Comparison of ENCODE assay signal across 18 cellular contexts in the genomic region with DNA sequence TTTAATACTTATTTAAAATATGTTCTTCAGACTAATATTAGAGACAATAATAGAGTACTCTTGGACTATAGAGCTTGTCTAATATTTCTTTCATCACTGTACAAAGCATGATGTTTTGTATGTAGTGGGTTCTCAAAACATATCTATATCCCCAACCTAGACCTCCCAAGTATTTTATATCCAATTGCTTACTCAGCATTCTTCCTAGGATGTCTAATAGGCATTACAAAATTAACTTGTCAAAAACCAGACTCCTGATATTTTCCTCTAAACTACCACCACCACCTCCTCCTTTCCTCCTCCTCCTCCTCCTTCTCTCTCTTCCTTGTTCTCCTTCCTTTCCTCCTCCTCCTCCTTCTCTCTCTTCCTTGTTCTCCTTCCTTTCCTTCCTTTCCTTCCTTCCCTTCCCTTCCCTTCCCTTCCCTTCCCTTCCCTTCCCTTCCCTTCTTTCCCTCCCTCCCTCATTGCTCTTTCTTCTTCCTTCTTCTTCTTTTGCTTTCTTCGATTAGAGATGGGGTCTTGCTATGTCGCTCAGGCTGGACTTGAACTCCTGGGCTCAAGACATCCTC. TPM values are rescaled to one million over a fixed set of nuclear protein-coding genes. Genes with fewer than 3 reads are reported as not detected.
DNase-seq lines count a peak whose midpoint lies in the region; ATAC-seq, FAIRE-seq and TF ChIP-seq lines count a peak whose summit lies in the region.
"Had no signal": no experiment of that assay in that cellular context is flagged by ENCODE, and none has a peak within 500 bp of the region (broad histone marks: within the 10 kb centered on the region; RNA-seq: fewer than 3 reads in every experiment).

No MANE protein-coding gene starts in this region.

- H3K9me1 ChIP-seq in IMR-90 (ENCODE audit: insufficient read depth, low read length) (no peaks in the 10 kb centered on the region; the same call in 1 of the 2 replicates), K562 (ENCODE audit: control insufficient read depth, insufficient read depth, low read length) (no peaks in the 10 kb centered on the region)

- BruUV-seq in MCF 10A (replicated peaks; lab: Mats Ljungman, UMichigan) (no TSS peak), IMR-90 (replicated peaks; lab: Mats Ljungman, UMichigan) (no TSS peak), K562 (replicated peaks; lab: Mats Ljungman, UMichigan) (no TSS peak)

- no peak overlapping the region for H2BK20ac ChIP-seq in IMR-90 (ENCODE audit: low read depth, low read length)

- H4K5ac ChIP-seq in IMR-90 (ENCODE audit: low read depth, low read length), result no peak overlapping the region

- H3K9me3 ChIP-seq in breast epithelium (no peaks in the 10 kb centered on the region), IMR-90 (ENCODE audit: control insufficient read depth, insufficient read depth, low read length) (no peaks in the 10 kb centered on the region), K562 (replicated peaks; ENCODE audit: control insufficient read depth, insufficient read depth, low read depth, low read length) (no peaks in the 10 kb centered on the region)

- H3K27me3 ChIP-seq in breast epithelium (no peaks in the 10 kb centered on the region), IMR-90 (ENCODE audit: control insufficient read depth, insufficient read depth, low read length) (no peaks in the 10 kb centered on the region; the same call in 1 of the 2 replicates), K562 (ENCODE audit: control insufficient read depth in 2 of 2, insufficient read depth in 2 of 2, low read length in 2 of 2) (no peaks in the 10 kb centered on the region)

- H3K79me2 ChIP-seq in K562 (ENCODE audit: control insufficient read depth, insufficient read depth, low read length), result no peaks in the 10 kb centered on the region

- no peak overlapping the region for H2AK9ac ChIP-seq in IMR-90 (replicated peaks; ENCODE audit: low read depth, low read length, poor library complexity)

- no peak overlapping the region for H2BK120ac ChIP-seq in IMR-90 (ENCODE audit: low read depth, low read length)

- H3K27ac Mint-ChIP-seq in MCF 10A (ENCODE audit: low read depth, unreplicated experiment) (peak overlapping the region; percentile 90), type B pancreatic cell (no peak overlapping the region)
- H3K27ac Mint-ChIP-seq: B cell; CD4-positive, alpha-beta T cell had no signal

- no peak for TF ChIP-seq CTCF in MCF 10A (IDR thresholded peaks at IDR 0.05; ENCODE audit: unreplicated experiment)
- no peak for TF ChIP-seq CTCF in breast epithelium (IDR thresholded peaks at IDR 0.05)
- TF ChIP-seq CTCF in IMR-90 (conservative IDR thresholded peaks at IDR 0.05; ENCODE audit: low read depth, low read length), result no peak
- TF ChIP-seq CTCF in K562 (IDR thresholded peaks at IDR 0.05 in 2 of 3, conservative IDR thresholded peaks at IDR 0.05 in 1 of 3; ENCODE audit: insufficient read depth in 2 of 3, low read depth in 1 of 3, low read length in 3 of 3), result no peak
- no peak for TF ChIP-seq CTCF in type B pancreatic cell (conservative IDR thresholded peaks at IDR 0.05)

- H4K8ac ChIP-seq in IMR-90 (ENCODE audit: low read depth in 2 of 2, low read length in 2 of 2), result no peak overlapping the region

- TF ChIP-seq POLR2A in breast epithelium (IDR thresholded peaks at IDR 0.05) (no peak), IMR-90 (IDR thresholded peaks at IDR 0.05; ENCODE audit: low read depth, low read length) (no peak), K562 (conservative IDR thresholded peaks at IDR 0.05) (no peak)

- H3K27me3 Mint-ChIP-seq in MCF 10A (ENCODE audit: insufficient read depth, unreplicated experiment), result no peaks in the 10 kb centered on the region
- H3K27me3 Mint-ChIP-seq in type B pancreatic cell, result peaks cover 17% of the 10 kb centered on the region
- H3K27me3 Mint-ChIP-seq: CD4-positive, alpha-beta T cell had no signal

- no peak overlapping the region for H3K23ac ChIP-seq in IMR-90 (ENCODE audit: low read depth, low read length)

- H2BK5ac ChIP-seq in IMR-90 (ENCODE audit: low read depth, low read length, poor library complexity, severe bottlenecking), result no peak overlapping the region

- no peak for ATAC-seq in IMR-90 (ENCODE audit: low read depth)
- ATAC-seq in K562, result no peak
- ATAC-seq: HCT116 had no signal

- H3K14ac ChIP-seq in IMR-90 (replicated peaks; ENCODE audit: low read depth, low read length), result no peak overlapping the region

- TF ChIP-seq RAD21 in IMR-90 (IDR thresholded peaks at IDR 0.05; ENCODE audit: low read length) (no peak), K562 (CRISPR knock-in tag; conservative IDR thresholded peaks at IDR 0.05 in 1 of 2, IDR thresholded peaks at IDR 0.05 in 1 of 2) (no peak)

- intact Hi-C loops in MCF 10A (cut with micrococcal nuclease) (no loop called here), breast epithelium (cut with DNase I; ENCODE audit: low total_unique reads) (no loop called here), IMR-90 (cut with micrococcal nuclease) (no loop called here), K562 (cut with micrococcal nuclease) (no loop called here), posterior vena cava (cut with DNase I) (no loop called here)

- H3K36me3 Mint-ChIP-seq in MCF 10A (ENCODE audit: insufficient read depth, unreplicated experiment) (no peaks in the 10 kb centered on the region), type B pancreatic cell (no peaks in the 10 kb centered on the region)

- TF ChIP-seq EP300 in K562 (IDR thresholded peaks at IDR 0.05; ENCODE audit: low read length), result no peak

- H3K27ac ChIP-seq in breast epithelium (no peak overlapping the region), IMR-90 (ENCODE audit: insufficient read depth, low read length) (no peak overlapping the region), K562 (ENCODE audit: extremely low read depth, low read depth, low read length) (no peak overlapping the region)
- H3K27ac ChIP-seq: 22Rv1 had no signal

- no peaks in the 10 kb centered on the region for H4K20me1 ChIP-seq in IMR-90 (ENCODE audit: insufficient read depth, low read length)
- H4K20me1 ChIP-seq in K562 (replicated peaks; ENCODE audit: control insufficient read depth, insufficient read depth, low read length), result no peaks in the 10 kb centered on the region

- H3K9ac ChIP-seq in IMR-90 (ENCODE audit: low read depth, low read length) (no peak overlapping the region), K562 (ENCODE audit: insufficient read depth in 1 of 2, low read depth in 2 of 2, low read length in 2 of 2) (no peak overlapping the region)

- dilution Hi-C loops in IMR-90 (cut with HindIII; ENCODE audit: low sequenced_read_pairs, unreplicated experiment), result no loop called here

- H3K4ac ChIP-seq in IMR-90 (ENCODE audit: low read depth, low read length), result no peak overlapping the region

- in situ Hi-C loops in IMR-90 (cut with MboI; ENCODE audit: low sequenced_read_pairs) (no loop called here), K562 (cut with MboI) (no loop called here)

- H3K4me3 Mint-ChIP-seq in MCF 10A (ENCODE audit: unreplicated experiment) (peak overlapping the region; percentile 10), type B pancreatic cell (no peak overlapping the region)
- H3K4me3 Mint-ChIP-seq: B cell; CD4-positive, alpha-beta T cell had no signal

- no peak for DNase-seq in MCF 10A (ENCODE audit: unreplicated experiment)
- no peak for DNase-seq in breast epithelium (ENCODE audit: low spot score in 2 of 2)
- no peak for DNase-seq in IMR-90
- DNase-seq in K562 (ENCODE audit: extremely low read depth in 1 of 4, low spot score in 3 of 4), result no peak
- no peak for DNase-seq in posterior vena cava (ENCODE audit: low spot score)
- DNase-seq in amniotic stem cell (lab: John Stamatoyannopoulos, UW), result no peak
- no peak for DNase-seq in stimulated activated CD4-positive, alpha-beta T cell treated with anti-CD3 and anti-CD28 coated beads, Interleukin-4, amount 100 ng/mL, for 1 hour
- DNase-seq in type B pancreatic cell (ENCODE audit: extremely low spot score, unreplicated experiment), result no peak
- DNase-seq: C1 segment of cervical spinal cord; Calu3; CD4-positive, alpha-beta T cell; DMS 273 treated with DMSO at 0.1 percent for 48 hours had no signal

- H3K4me1 Mint-ChIP-seq in MCF 10A (ENCODE audit: insufficient read depth, unreplicated experiment) (peaks cover 16% of the 10 kb centered on the region), type B pancreatic cell (ENCODE audit: unreplicated experiment) (peaks cover 5% of the 10 kb centered on the region)

- H2BK15ac ChIP-seq in IMR-90 (ENCODE audit: low read depth, low read length), result no peak overlapping the region

- CTCF ChIA-PET in MCF 10A (lab: Yijun Ruan, JAX) (interaction anchor here (0.6 to 1.2 kb wide), 11 partner anchors 21 to 1336 kb away, joined by 3 to 6 read pairs (median 3); no protein-coding TSS in a partner anchor), IMR-90 (lab: Yijun Ruan, JAX) (no interaction called here), K562 (lab: Yijun Ruan, JAX; ENCODE audit: low intra/inter-chr PET ratio) (no interaction called here)

- WGBS in IMR-90 (ENCODE audit: extremely low coverage in 2 of 2, insufficient read length in 1 of 2), 2 experiments, result no CpG with 5 or more reads among the region's 2 CpGs
- WGBS in K562 (ENCODE audit: insufficient coverage, low coverage, missing lambda C conversion rate), result 0% methylated on average over 2 of the region's 2 CpGs

- H3K4me3 ChIP-seq in breast epithelium (no peak overlapping the region), IMR-90 (ENCODE audit: insufficient read depth, low read depth, low read length) (no peak overlapping the region), K562 (no peak overlapping the region)

- H3K4me2 ChIP-seq in IMR-90 (ENCODE audit: low read depth, low read length) (no peak overlapping the region), K562 (ENCODE audit: insufficient read depth, low read length) (no peak overlapping the region)

- no peak overlapping the region for H4K91ac ChIP-seq in IMR-90 (ENCODE audit: insufficient read depth, low read depth, low read length)

- H3K4me1 ChIP-seq in breast epithelium, result no peaks in the 10 kb centered on the region
- H3K4me1 ChIP-seq in IMR-90 (ENCODE audit: control insufficient read depth, insufficient read depth, low read length), result peaks cover 2% of the 10 kb centered on the region; the same call in 1 of the 2 replicates
- H3K4me1 ChIP-seq in K562 (replicated peaks in 1 of 2; ENCODE audit: control insufficient read depth in 2 of 2, insufficient read depth in 2 of 2, low read length in 2 of 2), result no peaks in the 10 kb centered on the region

- no peaks in the 10 kb centered on the region for H3K9me3 Mint-ChIP-seq in MCF 10A (ENCODE audit: unreplicated experiment)
- no peaks in the 10 kb centered on the region for H3K9me3 Mint-ChIP-seq in type B pancreatic cell
- H3K9me3 Mint-ChIP-seq: CD4-positive, alpha-beta T cell had no signal

- POLR2A ChIA-PET in MCF 10A (lab: Yijun Ruan, JAX) (interaction anchor here (0.6 to 6.0 kb wide), 24 partner anchors 15 to 954 kb away, joined by 3 to 68 read pairs (median 6); a partner anchor contains a TSS), IMR-90 (lab: Charles Lee; ENCODE audit: unreplicated experiment) (no interaction called here), K562 (lab: Yijun Ruan, JAX) (interaction anchor here (1.8 kb wide), 1 partner anchor 21 kb away, joined by 3 read pairs; a partner anchor contains a TSS)

- no peak for FAIRE-seq in K562 (lab: Jason Lieb, UNC)
- FAIRE-seq: H54 had no signal

- no peaks in the 10 kb centered on the region for H3K36me3 ChIP-seq in breast epithelium
- no peaks in the 10 kb centered on the region for H3K36me3 ChIP-seq in IMR-90 (ENCODE audit: control insufficient read depth, insufficient read depth, low read length)
- H3K36me3 ChIP-seq in K562 (ENCODE audit: control insufficient read depth, insufficient read depth, low read length), result no peaks in the 10 kb centered on the region

- no peak overlapping the region for H3K18ac ChIP-seq in IMR-90 (ENCODE audit: low read depth, low read length)

- no peaks in the 10 kb centered on the region for H3K79me1 ChIP-seq in IMR-90 (ENCODE audit: low read depth in 1 of 2, low read length in 2 of 2)

- H2AFZ ChIP-seq in IMR-90 (replicated peaks; ENCODE audit: low read length, poor library complexity) (no peak overlapping the region), K562 (ENCODE audit: low read depth, low read length) (no peak overlapping the region)

- H2AK5ac ChIP-seq in IMR-90 (ENCODE audit: low read depth, low read length), result no peak overlapping the region

- H3K56ac ChIP-seq in IMR-90 (ENCODE audit: extremely low read depth, insufficient read depth, low read length), result no peak overlapping the region

RNA-seq across cellular contexts. Expression of a gene that starts 21.3 kb away (rescaled TPM):
- total RNA-seq in MCF 10A (2022) (0.93 TPM in 1 of 2 replicates, not detected in the other), breast epithelium (10 to 100 TPM in 1 of 3 donors, 1 to 10 TPM in 2; 3.4 to 10.8 (median 5.2) TPM), IMR-90 (2012; rRNA removed) (0.18 and 0.83 TPM in 2 replicates), K562 (2014; rRNA removed) (0.69 TPM in 1 of 2 replicates, not detected in the other), K562 (2014; rRNA removed; fragmentation: Illumina TruSeq; extraction: Trizol) (0.54 and 1.0 TPM in 2 replicates), K562 (2015; rRNA removed; fragmentation: Illumina TruSeq; extraction: Trizol) (0.91 and 1.4 TPM in 2 replicates), K562 (2021) (0.42 and 0.60 TPM in 2 replicates), posterior vena cava (1 to 10 TPM; 3.8 TPM), type B pancreatic cell (ENCODE audit: low replicate concordance) (2.2 and 2.7 TPM in 2 replicates)
- polyA plus RNA-seq in IMR-90 (2012; rRNA removed) (0.20 and 0.68 TPM in 2 replicates), K562 (2011; rRNA removed) (0.52 and 0.58 TPM in 2 replicates), K562 (2014; fragmentation: Illumina TruSeq; extraction: Trizol) (0.31 and 0.61 TPM in 2 replicates), K562 (2014; fragmentation: Nextera tagmentation; extraction: Ambion mirVana) (under 1 TPM; 0.21 to 0.24 TPM), K562 (2014; rRNA removed) (0.64 and 0.90 TPM in 2 replicates)
- polyA plus RNA-seq in IMR-90 (2012; cell fraction: cytosol; rRNA removed), result 0.03 and 0.04 TPM in 2 replicates
- polyA plus RNA-seq in IMR-90 (2012; cell fraction: nucleus; rRNA removed; ENCODE audit: low replicate concordance), result 0.32 and 4.6 TPM in 2 replicates
- total RNA-seq in K562 (2011; cell fraction: chromatin; rRNA removed; ENCODE audit: low replicate concordance), result 0.83 and 5.0 TPM in 2 replicates
- 0.17 and 1.4 TPM in 2 replicates for total RNA-seq in K562 (2011; cell fraction: nucleolus; rRNA removed)
- 1.4 and 3.3 TPM in 2 replicates for total RNA-seq in K562 (2011; cell fraction: nucleoplasm; rRNA removed)
- 0.09 and 0.15 TPM in 2 replicates for polyA plus RNA-seq in K562 (2011; cell fraction: cytosol; rRNA removed)
- 0.82 and 2.4 TPM in 2 replicates for polyA plus RNA-seq in K562 (2011; cell fraction: nucleus; rRNA removed)
- 0.18 and 1.1 TPM in 2 replicates for polyA plus RNA-seq in K562 (2012)
- 0.35 and 2.0 TPM in 2 replicates for polyA minus RNA-seq in K562 (2011; rRNA and poly(A)+ RNA removed)
- polyA minus RNA-seq in K562 (2011; cell fraction: cytosol; rRNA and poly(A)+ RNA removed), result not detected in 2 replicates
- polyA minus RNA-seq in K562 (2011; cell fraction: nucleus; rRNA and poly(A)+ RNA removed), result 0.40 and 1.3 TPM in 2 replicates

RNA-seq across cellular contexts. Expression of a gene that starts 29.4 kb away (rescaled TPM):
- total RNA-seq in MCF 10A (2022), result not detected in 2 replicates
- 1 to 10 TPM in 2 of 3 donors, not detected in 1; 1.2 to 1.3 TPM for total RNA-seq in breast epithelium
- not detected in 2 replicates for total RNA-seq in IMR-90 (2012; rRNA removed)
- polyA plus RNA-seq in IMR-90 (2012; rRNA removed), result 0.12 TPM in 1 of 2 replicates, not detected in the other
- polyA plus RNA-seq in IMR-90 (2012; cell fraction: cytosol; rRNA removed), result not detected in 2 replicates
- 0.15 TPM in 1 of 2 replicates, not detected in the other for polyA plus RNA-seq in IMR-90 (2012; cell fraction: nucleus; rRNA removed; ENCODE audit: low replicate concordance)
- total RNA-seq in K562 (2011; cell fraction: chromatin; rRNA removed; ENCODE audit: low replicate concordance), result 0.39 and 0.44 TPM in 2 replicates
- 0.53 TPM in 1 of 2 replicates, not detected in the other for total RNA-seq in K562 (2011; cell fraction: nucleolus; rRNA removed)
- 0.37 TPM in 1 of 2 replicates, not detected in the other for total RNA-seq in K562 (2011; cell fraction: nucleoplasm; rRNA removed)
- total RNA-seq in K562 (2014; rRNA removed), result 0.65 TPM in 1 of 2 replicates, not detected in the other
- 0.73 and 1.0 TPM in 2 replicates for total RNA-seq in K562 (2014; rRNA removed; fragmentation: Illumina TruSeq; extraction: Trizol)
- 0.45 and 0.91 TPM in 2 replicates for total RNA-seq in K562 (2015; rRNA removed; fragmentation: Illumina TruSeq; extraction: Trizol)
- total RNA-seq in K562 (2021), result 0.31 and 0.62 TPM in 2 replicates
- polyA plus RNA-seq in K562 (2011; rRNA removed), result 0.10 and 0.28 TPM in 2 replicates
- polyA plus RNA-seq in K562 (2011; cell fraction: cytosol; rRNA removed), result not detected in 2 replicates
- polyA plus RNA-seq in K562 (2011; cell fraction: nucleus; rRNA removed), result not detected in 2 replicates
- polyA plus RNA-seq in K562 (2012), result 0.17 TPM in 1 of 2 replicates, not detected in the other
- polyA plus RNA-seq in K562 (2014; fragmentation: Illumina TruSeq; extraction: Trizol), result 0.39 and 0.61 TPM in 2 replicates
- polyA plus RNA-seq in K562 (2014; fragmentation: Nextera tagmentation; extraction: Ambion mirVana), result 1 to 10 TPM; 1.4 to 2.3 TPM
- 0.20 and 0.28 TPM in 2 replicates for polyA plus RNA-seq in K562 (2014; rRNA removed)
- not detected in 2 replicates for polyA minus RNA-seq in K562 (2011; rRNA and poly(A)+ RNA removed)
- not detected in 2 replicates for polyA minus RNA-seq in K562 (2011; cell fraction: cytosol; rRNA and poly(A)+ RNA removed)
- not detected in 2 replicates for polyA minus RNA-seq in K562 (2011; cell fraction: nucleus; rRNA and poly(A)+ RNA removed)
- 1 to 10 TPM in 1 of 2 donors, under 1 TPM in 1; 0.95 to 1.4 TPM for total RNA-seq in posterior vena cava
- not detected in 2 replicates for total RNA-seq in type B pancreatic cell (ENCODE audit: low replicate concordance)
- total RNA-seq: Calu3, Daoy, HT1080 had no signal

RNA-seq across cellular contexts. Expression of a gene that starts 29.6 kb away (rescaled TPM):
- 68.3 and 79.4 TPM in 2 replicates for total RNA-seq in MCF 10A (2022)
- 10 to 100 TPM; 21.8 to 40.4 (median 38.7) TPM for total RNA-seq in breast epithelium
- 21.0 and 63.6 TPM in 2 replicates for total RNA-seq in IMR-90 (2012; rRNA removed)
- 50.7 and 51.8 TPM in 2 replicates for polyA plus RNA-seq in IMR-90 (2012; rRNA removed)
- polyA plus RNA-seq in IMR-90 (2012; cell fraction: cytosol; rRNA removed), result 17.3 and 17.8 TPM in 2 replicates
- polyA plus RNA-seq in IMR-90 (2012; cell fraction: nucleus; rRNA removed; ENCODE audit: low replicate concordance), result 8.7 and 72.6 TPM in 2 replicates
- total RNA-seq in K562 (2011; cell fraction: chromatin; rRNA removed; ENCODE audit: low replicate concordance), result 29.6 and 90.6 TPM in 2 replicates
- total RNA-seq in K562 (2011; cell fraction: nucleolus; rRNA removed), result 18.8 and 24.5 TPM in 2 replicates
- total RNA-seq in K562 (2011; cell fraction: nucleoplasm; rRNA removed), result 44.4 and 73.2 TPM in 2 replicates
- total RNA-seq in K562 (2014; rRNA removed), result 36.5 and 41.1 TPM in 2 replicates
- 40.3 and 43.0 TPM in 2 replicates for total RNA-seq in K562 (2014; rRNA removed; fragmentation: Illumina TruSeq; extraction: Trizol)
- total RNA-seq in K562 (2015; rRNA removed; fragmentation: Illumina TruSeq; extraction: Trizol), result 28.8 and 31.6 TPM in 2 replicates
- total RNA-seq in K562 (2021), result 31.9 and 38.2 TPM in 2 replicates
- polyA plus RNA-seq in K562 (2011; rRNA removed), result 30.3 and 42.1 TPM in 2 replicates
- polyA plus RNA-seq in K562 (2011; cell fraction: cytosol; rRNA removed), result 11.6 and 22.2 TPM in 2 replicates
- 27.5 and 32.6 TPM in 2 replicates for polyA plus RNA-seq in K562 (2011; cell fraction: nucleus; rRNA removed)
- 18.6 and 33.9 TPM in 2 replicates for polyA plus RNA-seq in K562 (2012)
- 27.1 and 29.8 TPM in 2 replicates for polyA plus RNA-seq in K562 (2014; fragmentation: Illumina TruSeq; extraction: Trizol)
- 10 to 100 TPM; 70.4 to 72.7 TPM for polyA plus RNA-seq in K562 (2014; fragmentation: Nextera tagmentation; extraction: Ambion mirVana)
- polyA plus RNA-seq in K562 (2014; rRNA removed), result 51.9 and 58.9 TPM in 2 replicates
- 19.8 and 26.8 TPM in 2 replicates for polyA minus RNA-seq in K562 (2011; rRNA and poly(A)+ RNA removed)
- 6.4 and 9.6 TPM in 2 replicates for polyA minus RNA-seq in K562 (2011; cell fraction: cytosol; rRNA and poly(A)+ RNA removed)
- polyA minus RNA-seq in K562 (2011; cell fraction: nucleus; rRNA and poly(A)+ RNA removed), result 14.0 and 19.3 TPM in 2 replicates
- 10 to 100 TPM; 44.2 to 51.8 TPM for total RNA-seq in posterior vena cava
- 27.3 and 35.1 TPM in 2 replicates for total RNA-seq in type B pancreatic cell (ENCODE audit: low replicate concordance)

RNA-seq across cellular contexts. Expression of a gene that starts 32.7 kb away (rescaled TPM):
- total RNA-seq in MCF 10A (2022), result 124 and 189 TPM in 2 replicates
- 10 to 100 TPM in 2 of 3 donors, 1 to 10 TPM in 1; 8.2 to 21.0 (median 16.8) TPM for total RNA-seq in breast epithelium
- total RNA-seq in IMR-90 (2012; rRNA removed), result 0.54 and 0.83 TPM in 2 replicates
- 0.89 and 0.96 TPM in 2 replicates for polyA plus RNA-seq in IMR-90 (2012; rRNA removed)
- polyA plus RNA-seq in IMR-90 (2012; cell fraction: cytosol; rRNA removed), result 0.12 and 0.20 TPM in 2 replicates
- 0.12 and 0.50 TPM in 2 replicates for polyA plus RNA-seq in IMR-90 (2012; cell fraction: nucleus; rRNA removed; ENCODE audit: low replicate concordance)
- total RNA-seq in K562 (2011; cell fraction: chromatin; rRNA removed; ENCODE audit: low replicate concordance), result 1.2 and 1.8 TPM in 2 replicates
- total RNA-seq in K562 (2011; cell fraction: nucleolus; rRNA removed), result not detected in 2 replicates
- total RNA-seq in K562 (2011; cell fraction: nucleoplasm; rRNA removed), result 0.95 and 2.7 TPM in 2 replicates
- total RNA-seq in K562 (2014; rRNA removed), result 3.3 and 5.4 TPM in 2 replicates
- 7.9 and 9.0 TPM in 2 replicates for total RNA-seq in K562 (2014; rRNA removed; fragmentation: Illumina TruSeq; extraction: Trizol)
- total RNA-seq in K562 (2015; rRNA removed; fragmentation: Illumina TruSeq; extraction: Trizol), result 7.4 and 8.0 TPM in 2 replicates
- 3.5 and 6.0 TPM in 2 replicates for total RNA-seq in K562 (2021)
- 2.2 and 4.1 TPM in 2 replicates for polyA plus RNA-seq in K562 (2011; rRNA removed)
- 1.1 and 1.9 TPM in 2 replicates for polyA plus RNA-seq in K562 (2011; cell fraction: cytosol; rRNA removed)
- polyA plus RNA-seq in K562 (2011; cell fraction: nucleus; rRNA removed), result 0.62 and 1.1 TPM in 2 replicates
- 8.1 and 30.0 TPM in 2 replicates for polyA plus RNA-seq in K562 (2012)
- polyA plus RNA-seq in K562 (2014; fragmentation: Illumina TruSeq; extraction: Trizol), result 10.0 TPM in 2 replicates
- polyA plus RNA-seq in K562 (2014; fragmentation: Nextera tagmentation; extraction: Ambion mirVana), result 1 to 10 TPM; 5.9 to 6.1 TPM
- polyA plus RNA-seq in K562 (2014; rRNA removed), result 7.4 and 8.9 TPM in 2 replicates
- 1.2 and 1.6 TPM in 2 replicates for polyA minus RNA-seq in K562 (2011; rRNA and poly(A)+ RNA removed)
- not detected in 2 replicates for polyA minus RNA-seq in K562 (2011; cell fraction: cytosol; rRNA and poly(A)+ RNA removed)
- 0.81 and 1.1 TPM in 2 replicates for polyA minus RNA-seq in K562 (2011; cell fraction: nucleus; rRNA and poly(A)+ RNA removed)
- total RNA-seq in posterior vena cava, result 10 to 100 TPM in 1 of 2 donors, 1 to 10 TPM in 1; 7.0 to 11.3 TPM
- 0.94 and 1.3 TPM in 2 replicates for total RNA-seq in type B pancreatic cell (ENCODE audit: low replicate concordance)
- total RNA-seq: Daoy had no signal
